Comparison of ENCODE assay signal across 11 cellular contexts in the genomic region with DNA sequence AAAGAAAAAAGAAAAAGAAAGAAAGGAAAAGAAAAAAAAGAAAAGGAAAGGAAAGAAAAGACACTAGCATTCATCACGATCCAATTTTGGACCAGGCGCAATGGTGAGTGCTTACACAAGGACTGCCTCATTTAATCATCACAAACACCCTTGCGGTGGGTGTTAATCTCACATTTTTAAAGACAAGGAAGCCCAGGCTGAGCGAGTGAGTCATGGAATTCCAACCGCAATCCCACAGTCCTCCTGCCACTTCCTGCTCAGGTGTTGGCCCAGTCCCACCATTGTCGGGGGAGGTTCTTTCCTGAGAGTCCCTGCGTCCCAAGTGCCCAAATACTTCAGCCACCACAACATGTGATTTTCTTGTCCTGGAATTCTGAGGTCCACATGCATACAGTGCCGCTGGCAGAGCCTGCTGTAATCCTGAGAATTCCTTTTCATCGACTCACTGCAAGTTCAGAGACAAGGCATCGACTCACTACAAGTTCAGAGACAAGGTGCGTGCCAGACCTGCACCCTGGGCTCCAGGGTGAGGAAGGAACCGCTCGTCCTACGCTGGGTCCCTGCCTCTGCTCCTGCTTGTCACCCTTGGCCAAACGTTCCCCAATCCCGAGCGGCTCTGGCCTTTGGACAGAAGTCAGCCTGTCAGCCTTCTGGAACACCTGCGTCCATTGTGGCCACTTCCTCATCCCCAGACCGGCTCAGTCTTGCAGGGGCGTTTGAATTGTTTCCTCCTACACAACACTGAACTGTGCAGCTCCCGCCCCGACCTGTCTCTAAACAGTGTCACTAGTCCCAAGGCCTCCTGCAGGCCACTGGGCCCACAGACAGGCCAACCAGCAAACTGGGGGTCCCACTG. TPM values are rescaled to one million over a fixed set of nuclear protein-coding genes. Genes with fewer than 3 reads are reported as not detected.
DNase-seq lines count a peak whose midpoint lies in the region; ATAC-seq and TF ChIP-seq lines count a peak whose summit lies in the region.
"Had no signal": no experiment of that assay in that cellular context is flagged by ENCODE, and none has a peak within 500 bp of the region (broad histone marks: within the 10 kb centered on the region; RNA-seq: fewer than 3 reads in every experiment).

No MANE protein-coding gene starts in this region.

- TF ChIP-seq CTCF in mammary epithelial cell (conservative IDR thresholded peaks at IDR 0.05 in 1 of 2, IDR thresholded peaks at IDR 0.05 in 1 of 2; ENCODE audit: extremely low read depth in 1 of 2, insufficient read depth in 1 of 2, low read depth in 1 of 2, low read length in 2 of 2): no peak
- TF ChIP-seq CTCF in GM13976 (IDR thresholded peaks at IDR 0.05; ENCODE audit: borderline replicate concordance, control extremely low read depth, extremely low read depth, insufficient read depth, missing control alignments): no peak

- H3K27me3 ChIP-seq in mammary epithelial cell (ENCODE audit: insufficient read depth, low read length): peaks cover 8% of the 10 kb centered on the region

- CTCF ChIA-PET in mammary epithelial cell (lab: Charles Lee; ENCODE audit: low non-redundant PET): interaction anchor here (0.6 kb wide), 1 partner anchor 71 kb away, joined by 3 read pairs; no protein-coding TSS in a partner anchor

- no peaks in the 10 kb centered on the region for H3K36me3 ChIP-seq in mammary epithelial cell (ENCODE audit: insufficient read depth, low read length)

- H3K4me1 ChIP-seq in mammary epithelial cell (ENCODE audit: insufficient read depth, low read length): peaks cover 35% of the 10 kb centered on the region

- peak overlapping the region; percentile 51 for H2AFZ ChIP-seq in mammary epithelial cell (ENCODE audit: low read depth, low read length)

- H3K9me3 ChIP-seq in mammary epithelial cell (replicated peaks; ENCODE audit: insufficient read depth, low read length): no peaks in the 10 kb centered on the region

- no peak overlapping the region for H3K9ac ChIP-seq in mammary epithelial cell (ENCODE audit: insufficient read depth, low read length)

- no peaks in the 10 kb centered on the region for H3K79me2 ChIP-seq in mammary epithelial cell (ENCODE audit: insufficient read depth, low read length)

- H4K20me1 ChIP-seq in mammary epithelial cell (ENCODE audit: insufficient read depth, low read length): no peaks in the 10 kb centered on the region

- peak overlapping the region; percentile 70 for H3K4me2 ChIP-seq in mammary epithelial cell (ENCODE audit: insufficient read depth, low read depth, low read length)

- intact Hi-C loops in mammary epithelial cell (cut with micrococcal nuclease): loop anchor here (1.0 to 5.0 kb wide), 4 partner anchors 59 to 154 kb away; a partner anchor contains a TSS

- H3K4me3 ChIP-seq in mammary epithelial cell (replicated peaks in 1 of 3; ENCODE audit: insufficient read depth in 1 of 3, low read depth in 2 of 3, low read length in 3 of 3): peak overlapping the region in 1 of 3 experiments; percentile 9

- in situ Hi-C loops in mammary epithelial cell (cut with MboI; ENCODE audit: low sequenced_read_pairs in 2 of 2): loop anchor here (5.0 to 10.0 kb wide), 3 partner anchors 36 to 79 kb away; a partner anchor contains a TSS
- in situ Hi-C loops in GM13976 (cut with MboI; ENCODE audit: low sequenced_read_pairs, unreplicated experiment): no loop called here

- DNase-seq in AG08395 (ENCODE audit: low spot score) (peak; percentile 96), HT1080 (ENCODE audit: low read depth) (peak; percentile 100), mammary epithelial cell (peak; percentile 99), lung microvascular endothelial cell (ENCODE audit: low read depth in 2 of 2) (peak; percentile 54 to 80), GM13976 (ENCODE audit: low spot score) (no peak), NCI-H748 (lab: John Stamatoyannopoulos, UW; ENCODE audit: unreplicated experiment) (no peak), medulla oblongata (ENCODE audit: extremely low spot score) (no peak)
- DNase-seq: GDM1 had no signal

- no TSS peak for BruUV-seq in mammary epithelial cell (replicated peaks; lab: Mats Ljungman, UMichigan)

- peak overlapping the region; percentile 15 for H3K27ac ChIP-seq in mammary epithelial cell (ENCODE audit: insufficient read depth, low read depth, low read length)

- 3% methylated on average over 19 of the region's 22 CpGs for WGBS in mammary epithelial cell (ENCODE audit: low coverage, missing lambda C conversion rate)

- dilution Hi-C loops in mammary epithelial cell (cut with HindIII; ENCODE audit: low sequenced_read_pairs): no loop called here

- ATAC-seq in GM18511 (IDR thresholded peaks at IDR 0.05; ENCODE audit: unreplicated experiment): no peak
- ATAC-seq: natural killer cell treated with Interleukin-12 subunit alpha and Interleukin-12 subunit beta and Interleukin-15 and Interleukin-18, amount 100 ng/mL, for 72 hours had no signal

RNA-seq across cellular contexts. Expression of a gene that starts 5.8 kb away (rescaled TPM):
- 0.20 and 0.47 TPM in 2 replicates for total RNA-seq in HT1080 (2014; rRNA removed; shearing (Covaris generic))
- polyA plus RNA-seq in HT1080 (2015; cell fraction: cytosol; rRNA removed): 0.25 TPM in 1 of 2 replicates, not detected in the other
- polyA plus RNA-seq in HT1080 (2015; cell fraction: nucleus; rRNA removed): 0.19 and 0.48 TPM in 2 replicates
- total RNA-seq in mammary epithelial cell (1 to 10 TPM in 1 of 2 donors, not detected in 1; 2.7 TPM), lung microvascular endothelial cell (0.65 TPM in 1 of 2 replicates, not detected in the other)
- 0.42 TPM for polyA plus RNA-seq in mammary epithelial cell
- polyA minus RNA-seq in mammary epithelial cell: not detected

RNA-seq across cellular contexts. Expression of a gene that starts 18.8 kb away (rescaled TPM):
- total RNA-seq in HT1080 (2014; rRNA removed; shearing (Covaris generic)): not detected in 2 replicates
- polyA plus RNA-seq in HT1080 (2015; cell fraction: cytosol; rRNA removed): not detected in 2 replicates
- polyA plus RNA-seq in HT1080 (2015; cell fraction: nucleus; rRNA removed): not detected in 2 replicates
- total RNA-seq in mammary epithelial cell: 10 to 100 TPM in 1 of 2 donors, under 1 TPM in 1; 0.75 to 24.3 TPM
- polyA plus RNA-seq in mammary epithelial cell: 3.6 TPM
- 7.3 TPM for polyA minus RNA-seq in mammary epithelial cell
- total RNA-seq in lung microvascular endothelial cell: 0.40 and 2.2 TPM in 2 replicates

RNA-seq across cellular contexts. Expression of a gene that starts 22.1 kb away (rescaled TPM):
- not detected in 2 replicates for total RNA-seq in HT1080 (2014; rRNA removed; shearing (Covaris generic))
- not detected in 2 replicates for polyA plus RNA-seq in HT1080 (2015; cell fraction: cytosol; rRNA removed)
- not detected in 2 replicates for polyA plus RNA-seq in HT1080 (2015; cell fraction: nucleus; rRNA removed)
- total RNA-seq in mammary epithelial cell: 10 to 100 TPM in 1 of 2 donors, 1 to 10 TPM in 1; 3.1 to 12.3 TPM
- 3.6 TPM for polyA plus RNA-seq in mammary epithelial cell
- 19.5 TPM for polyA minus RNA-seq in mammary epithelial cell
- total RNA-seq in lung microvascular endothelial cell: not detected in 2 replicates

RNA-seq across cellular contexts. Expression of a gene that starts 37.6 kb away (rescaled TPM):
- total RNA-seq in HT1080 (2014; rRNA removed; shearing (Covaris generic)): not detected in 2 replicates
- not detected in 2 replicates for polyA plus RNA-seq in HT1080 (2015; cell fraction: cytosol; rRNA removed)
- polyA plus RNA-seq in HT1080 (2015; cell fraction: nucleus; rRNA removed): not detected in 2 replicates
- total RNA-seq in mammary epithelial cell (not detected), lung microvascular endothelial cell (not detected in 2 replicates)
- not detected for polyA plus RNA-seq in mammary epithelial cell
- polyA minus RNA-seq in mammary epithelial cell: not detected
- total RNA-seq: natural killer cell treated with Interleukin-12 subunit alpha and Interleukin-12 subunit beta and Interleukin-15 and Interleukin-18, amount 100 ng/mL, for 72 hours had no signal
- polyA plus RNA-seq: adipose tissue had no signal

RNA-seq across cellular contexts. Expression of a gene that starts 47.1 kb away (rescaled TPM):
- total RNA-seq in HT1080 (2014; rRNA removed; shearing (Covaris generic)): 33.2 and 34.5 TPM in 2 replicates
- 36.5 and 37.2 TPM in 2 replicates for polyA plus RNA-seq in HT1080 (2015; cell fraction: cytosol; rRNA removed)
- polyA plus RNA-seq in HT1080 (2015; cell fraction: nucleus; rRNA removed): 16.8 and 17.2 TPM in 2 replicates
- total RNA-seq in mammary epithelial cell (10 to 100 TPM; 20.2 to 38.3 TPM), lung microvascular endothelial cell (28.3 and 32.1 TPM in 2 replicates)
- polyA plus RNA-seq in mammary epithelial cell: 18.4 TPM
- polyA minus RNA-seq in mammary epithelial cell: 2.3 TPM

Comparison
In these comparisons a context has a peak if more than half of its experiments do, and no peak if none do; other contexts are left out.
1. DNase-seq: peak in AG08395 (single experiment), HT1080 (single experiment), mammary epithelial cell (single experiment) and lung microvascular endothelial cell (2 of 2); none in GM13976 (single experiment), NCI-H748 (single experiment) and medulla oblongata (single experiment).